Comparison of ENCODE assay signal across 20 cellular contexts in the genomic region with DNA sequence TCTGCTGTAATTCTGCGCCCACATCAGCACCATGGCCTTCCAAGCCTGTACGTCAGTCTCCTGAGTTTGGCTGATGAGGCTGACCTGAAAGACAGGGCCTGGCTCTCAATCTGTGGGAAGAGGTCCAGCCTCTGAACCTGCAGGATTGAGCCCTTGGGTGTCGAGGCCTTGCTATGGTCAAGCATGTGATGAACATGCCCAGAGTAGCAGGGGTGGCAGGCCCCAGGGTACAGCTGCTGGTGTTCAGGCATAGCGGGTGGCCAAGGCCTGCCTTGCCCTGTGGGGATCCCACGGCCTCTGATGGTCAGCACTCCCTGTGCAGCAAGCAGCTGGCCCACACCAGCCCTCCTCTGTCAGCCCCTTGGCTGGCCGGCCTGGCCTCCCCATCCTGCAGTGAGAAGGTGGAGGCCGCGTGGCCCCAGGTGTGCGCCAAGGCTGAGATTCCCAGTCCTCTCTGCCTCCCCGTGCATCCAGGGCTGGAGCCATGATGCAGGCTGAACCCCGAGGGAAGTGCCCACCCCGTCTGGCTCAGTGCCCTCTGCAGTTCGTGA.
DNase-seq lines count a peak whose midpoint lies in the region; ATAC-seq and TF ChIP-seq lines count a peak whose summit lies in the region.
"Had no signal": no experiment of that assay in that cellular context is flagged by ENCODE, and none has a peak within 500 bp of the region (broad histone marks: within the 10 kb centered on the region; RNA-seq: fewer than 3 reads in every experiment).

No MANE protein-coding gene starts in this region.

- H3K27me3 Mint-ChIP-seq in activated naive CD8-positive, alpha-beta T cell treated with anti-CD3 and anti-CD28 coated beads, Interleukin-2, amount 10 ng/mL, durations not matched to agents 7 days and 5 days: no peaks in the 10 kb centered on the region
- H3K27me3 Mint-ChIP-seq in activated naive CD8-positive, alpha-beta T cell treated with anti-CD3 and anti-CD28 coated beads for 36 hours: no peaks in the 10 kb centered on the region
- no peaks in the 10 kb centered on the region; the same call in 1 of the 2 replicates for H3K27me3 Mint-ChIP-seq in H9 (ENCODE audit: low read depth)
- H3K27me3 Mint-ChIP-seq: CD4-positive, alpha-beta T cell had no signal

- no peak for TF ChIP-seq CTCF in H9 (conservative IDR thresholded peaks at IDR 0.05)
- no peak for TF ChIP-seq CTCF in osteoblast (IDR thresholded peaks at IDR 0.05; ENCODE audit: extremely low read depth, low read depth, low read length)
- no peak for TF ChIP-seq CTCF in upper lobe of left lung (IDR thresholded peaks at IDR 0.05)
- no peak for TF ChIP-seq CTCF in PC-3 (conservative IDR thresholded peaks at IDR 0.05; ENCODE audit: low read depth, low read length)

- H3K36me3 ChIP-seq in osteoblast (ENCODE audit: insufficient read depth, low read length): no peaks in the 10 kb centered on the region
- no peaks in the 10 kb centered on the region for H3K36me3 ChIP-seq in upper lobe of left lung
- H3K36me3 ChIP-seq in PC-3 (ENCODE audit: low read depth, low read length): no peaks in the 10 kb centered on the region

- H3K36me3 Mint-ChIP-seq in activated naive CD8-positive, alpha-beta T cell treated with anti-CD3 and anti-CD28 coated beads, Interleukin-2, amount 10 ng/mL, durations not matched to agents 7 days and 5 days: no peaks in the 10 kb centered on the region
- H3K36me3 Mint-ChIP-seq in activated naive CD8-positive, alpha-beta T cell treated with anti-CD3 and anti-CD28 coated beads for 36 hours: no peaks in the 10 kb centered on the region
- H3K36me3 Mint-ChIP-seq in H9 (ENCODE audit: insufficient read depth in 1 of 3, low read depth in 3 of 3): peaks cover 0 to 3% (median 0%) of the 10 kb centered on the region in 3 experiments; a peak in 1 of 7 replicates

- H3K14ac ChIP-seq in H9 (ENCODE audit: insufficient read depth, low read length): peak overlapping the region; percentile 40

- DNase-seq in activated naive CD8-positive, alpha-beta T cell treated with anti-CD3 and anti-CD28 coated beads, Interleukin-2, amount 10 ng/mL, durations not matched to agents 7 days and 5 days: peak; percentile 19
- no peak for DNase-seq in activated naive CD8-positive, alpha-beta T cell treated with anti-CD3 and anti-CD28 coated beads for 36 hours
- no peak for DNase-seq in H9
- peak; percentile 77 for DNase-seq in osteoblast (ENCODE audit: insufficient read length, low spot score, missing footprints)
- peak; percentile 16 to 72 for DNase-seq in upper lobe of left lung
- no peak for DNase-seq in PC-3
- DNase-seq: ACHN; GF-D8; GOT3; KBM-7; NCI-H1417 treated with DMSO at 0.1 percent for 48 hours; NCI-H2029 treated with DMSO at 0.1 percent for 48 hours; NCI-H2171 treated with DMSO at 0.1 percent for 48 hours; NCI-H446 treated with DMSO at 0.1 percent for 48 hours; NK-92 treated with Interleukin-12 subunit alpha and Interleukin-12 subunit beta, amount 100 ng/mL, for 24 hours; PC-9 had no signal

- no peak overlapping the region for H3K18ac ChIP-seq in H9 (ENCODE audit: insufficient read length, low read depth, low read length)

- no peak overlapping the region for H2BK15ac ChIP-seq in H9 (ENCODE audit: low read depth, low read length)

- no peaks in the 10 kb centered on the region for H3K79me1 ChIP-seq in H9 (ENCODE audit: insufficient read depth, low read depth, low read length, poor library complexity, severe bottlenecking)

- BruUV-seq in PC-3 (replicated peaks; lab: Mats Ljungman, UMichigan): no TSS peak

- H4K8ac ChIP-seq in H9 (replicated peaks; ENCODE audit: insufficient read length, low read depth, low read length): no peak overlapping the region

- no CpG with 5 or more reads among the region's 13 CpGs for WGBS in H9 (ENCODE audit: extremely low coverage, insufficient read length, low lambda C conversion rate)
- WGBS in upper lobe of left lung, 2 donors: 87 to 88% methylated on average over 9 to 13 of the region's 13 CpGs

- no peak overlapping the region for H2BK20ac ChIP-seq in H9 (ENCODE audit: low read depth, low read length, poor library complexity, severe bottlenecking)

- H3K27me3 ChIP-seq in H9 (ENCODE audit: insufficient read depth, low read length) (no peaks in the 10 kb centered on the region), osteoblast (ENCODE audit: insufficient read depth, low read length) (no peaks in the 10 kb centered on the region), upper lobe of left lung (no peaks in the 10 kb centered on the region), PC-3 (ENCODE audit: low read length) (peaks cover 38% of the 10 kb centered on the region)

- TF ChIP-seq EP300 in upper lobe of left lung (IDR thresholded peaks at IDR 0.05): no peak

- H3K4me1 Mint-ChIP-seq in activated naive CD8-positive, alpha-beta T cell treated with anti-CD3 and anti-CD28 coated beads, Interleukin-2, amount 10 ng/mL, durations not matched to agents 7 days and 5 days: no peaks in the 10 kb centered on the region
- H3K4me1 Mint-ChIP-seq in activated naive CD8-positive, alpha-beta T cell treated with anti-CD3 and anti-CD28 coated beads for 36 hours: no peaks in the 10 kb centered on the region
- peaks cover 3 to 15% of the 10 kb centered on the region in 2 experiments for H3K4me1 Mint-ChIP-seq in H9

- H3K56ac ChIP-seq in H9 (ENCODE audit: insufficient read length, low read depth, low read length): no peak overlapping the region

- H3K23ac ChIP-seq in H9 (ENCODE audit: insufficient read length, low read depth, low read length): no peak overlapping the region

- H3K27ac ChIP-seq in H9 (ENCODE audit: insufficient read length, low read depth, low read length) (no peak overlapping the region), osteoblast (ENCODE audit: low read depth, low read length) (no peak overlapping the region), upper lobe of left lung (no peak overlapping the region), PC-3 (ENCODE audit: low read length) (no peak overlapping the region)
- H3K27ac ChIP-seq: PC-9, SK-N-MC had no signal

- H3K4me2 ChIP-seq in H9 (ENCODE audit: insufficient read depth, insufficient read length, low read length) (no peak overlapping the region), osteoblast (ENCODE audit: insufficient read depth, low read length) (no peak overlapping the region), PC-3 (ENCODE audit: low read length) (no peak overlapping the region)
- H3K4me2 ChIP-seq: PC-9 had no signal

- H3K27ac Mint-ChIP-seq in activated naive CD8-positive, alpha-beta T cell treated with anti-CD3 and anti-CD28 coated beads, Interleukin-2, amount 10 ng/mL, durations not matched to agents 7 days and 5 days: no peak overlapping the region
- no peak overlapping the region for H3K27ac Mint-ChIP-seq in activated naive CD8-positive, alpha-beta T cell treated with anti-CD3 and anti-CD28 coated beads for 36 hours
- no peak overlapping the region for H3K27ac Mint-ChIP-seq in H9
- H3K27ac Mint-ChIP-seq: CD4-positive, alpha-beta T cell had no signal

- H3F3A ChIP-seq in PC-3 (ENCODE audit: low read length, unreplicated experiment): no peaks in the 10 kb centered on the region

- H3K4me3 Mint-ChIP-seq in activated naive CD8-positive, alpha-beta T cell treated with anti-CD3 and anti-CD28 coated beads, Interleukin-2, amount 10 ng/mL, durations not matched to agents 7 days and 5 days: no peak overlapping the region
- no peak overlapping the region for H3K4me3 Mint-ChIP-seq in activated naive CD8-positive, alpha-beta T cell treated with anti-CD3 and anti-CD28 coated beads for 36 hours
- H3K4me3 Mint-ChIP-seq in H9: no peak overlapping the region
- H3K4me3 Mint-ChIP-seq: CD4-positive, alpha-beta T cell had no signal

- no peak overlapping the region for H2AK5ac ChIP-seq in H9 (ENCODE audit: insufficient read length, low read length)

- H3K9me3 Mint-ChIP-seq in activated naive CD8-positive, alpha-beta T cell treated with anti-CD3 and anti-CD28 coated beads, Interleukin-2, amount 10 ng/mL, durations not matched to agents 7 days and 5 days: peaks cover 4% of the 10 kb centered on the region
- H3K9me3 Mint-ChIP-seq in activated naive CD8-positive, alpha-beta T cell treated with anti-CD3 and anti-CD28 coated beads for 36 hours: no peaks in the 10 kb centered on the region
- H3K9me3 Mint-ChIP-seq in H9: peaks cover 3 to 4% of the 10 kb centered on the region in 2 experiments; a peak in 3 of 5 replicates
- H3K9me3 Mint-ChIP-seq: CD4-positive, alpha-beta T cell had no signal

- ATAC-seq in activated naive CD8-positive, alpha-beta T cell treated with anti-CD3 and anti-CD28 coated beads, Interleukin-2, amount 10 ng/mL, durations not matched to agents 7 days and 5 days (ENCODE audit: low read depth): no peak
- ATAC-seq in upper lobe of left lung (ENCODE audit: low FRiP score in 2 of 2): no peak
- no peak for ATAC-seq in GM21515 (IDR thresholded peaks at IDR 0.05; ENCODE audit: unreplicated experiment)
- ATAC-seq in GM18858 (IDR thresholded peaks at IDR 0.05; ENCODE audit: unreplicated experiment): no peak
- no peak for ATAC-seq in PC-3

- no peak overlapping the region for H2BK5ac ChIP-seq in H9 (ENCODE audit: insufficient read length, low read length)

- no peak overlapping the region for H3K4ac ChIP-seq in H9 (ENCODE audit: low read depth, low read length)

- H3K79me2 ChIP-seq in H9 (ENCODE audit: insufficient read depth, low read length): no peaks in the 10 kb centered on the region
- no peaks in the 10 kb centered on the region for H3K79me2 ChIP-seq in osteoblast (ENCODE audit: insufficient read depth, low read length)
- H3K79me2 ChIP-seq in PC-3 (ENCODE audit: low read length): no peaks in the 10 kb centered on the region

- H3K9ac ChIP-seq in H9 (ENCODE audit: extremely low read depth, insufficient read length, low read length) (no peak overlapping the region), PC-3 (ENCODE audit: low read length) (no peak overlapping the region)

- H3K4me1 ChIP-seq in H9 (ENCODE audit: insufficient read depth, low read length): no peaks in the 10 kb centered on the region
- H3K4me1 ChIP-seq in osteoblast (ENCODE audit: insufficient read depth, low read length): no peaks in the 10 kb centered on the region
- no peaks in the 10 kb centered on the region for H3K4me1 ChIP-seq in upper lobe of left lung
- H3K4me1 ChIP-seq in PC-3 (ENCODE audit: insufficient read depth, low read length): no peaks in the 10 kb centered on the region

- H3K9me3 ChIP-seq in H9 (ENCODE audit: control insufficient read depth, low read depth, low read length): no peaks in the 10 kb centered on the region
- H3K9me3 ChIP-seq in osteoblast (ENCODE audit: low read depth, low read length): no peaks in the 10 kb centered on the region
- no peaks in the 10 kb centered on the region for H3K9me3 ChIP-seq in upper lobe of left lung
- no peaks in the 10 kb centered on the region for H3K9me3 ChIP-seq in PC-3 (ENCODE audit: low read length)

- CTCF ChIA-PET in PC-3 (lab: Charles Lee): no interaction called here

- no peak overlapping the region for H2BK12ac ChIP-seq in H9 (ENCODE audit: insufficient read length, low read depth, low read length)

- H2BK120ac ChIP-seq in H9 (ENCODE audit: low read depth, low read length, poor library complexity, severe bottlenecking): no peak overlapping the region

- H4K20me1 ChIP-seq in H9 (ENCODE audit: control insufficient read depth, insufficient read depth, insufficient read length) (no peaks in the 10 kb centered on the region), osteoblast (ENCODE audit: insufficient read depth, low read length) (no peaks in the 10 kb centered on the region), PC-3 (ENCODE audit: low read length) (no peaks in the 10 kb centered on the region)

- no peak overlapping the region for H3K4me3 ChIP-seq in osteoblast (ENCODE audit: insufficient read depth, low read length)
- no peak overlapping the region for H3K4me3 ChIP-seq in upper lobe of left lung
- H3K4me3 ChIP-seq in PC-3 (ENCODE audit: low read length): no peak overlapping the region
- H3K4me3 ChIP-seq: PC-9, SK-N-MC had no signal

- POLR2A ChIA-PET in activated naive CD8-positive, alpha-beta T cell treated with anti-CD3 and anti-CD28 coated beads, Interleukin-2, amount 10 ng/mL, durations not matched to agents 7 days and 5 days (lab: Charles Lee): no interaction called here
- POLR2A ChIA-PET in PC-3 (lab: Charles Lee; ENCODE audit: unreplicated experiment): no interaction called here

- H2AFZ ChIP-seq in H9 (ENCODE audit: low read length) (no peak overlapping the region), osteoblast (ENCODE audit: low read length) (no peak overlapping the region), PC-3 (ENCODE audit: low read length) (no peak overlapping the region)
- H2AFZ ChIP-seq: PC-9 had no signal

- no peak overlapping the region for H3T11ph ChIP-seq in H9 (ENCODE audit: low read length)

- H4K91ac ChIP-seq in H9 (ENCODE audit: insufficient read length, low read depth, low read length): no peak overlapping the region

- H3K9me2 ChIP-seq in PC-3 (replicated peaks; ENCODE audit: low read length): no peaks in the 10 kb centered on the region

- intact Hi-C loops in PC-3 (cut with micrococcal nuclease): no loop called here

- H4K5ac ChIP-seq in H9 (ENCODE audit: insufficient read length, low read depth, low read length): no peak overlapping the region

- no peak for TF ChIP-seq POLR2A in upper lobe of left lung (IDR thresholded peaks at IDR 0.05)

- no peaks in the 10 kb centered on the region for H3K23me2 ChIP-seq in H9 (ENCODE audit: insufficient read length, low read depth, low read length, poor library complexity, severe bottlenecking)

Comparison
In these comparisons a context has a peak if more than half of its experiments do, and no peak if none do; other contexts are left out.
1. DNase-seq: peak in activated naive CD8-positive, alpha-beta T cell treated with anti-CD3 and anti-CD28 coated beads, Interleukin-2, amount 10 ng/mL, durations not matched to agents 7 days and 5 days (single experiment), osteoblast (single experiment) and upper lobe of left lung (2 of 2); none in activated naive CD8-positive, alpha-beta T cell treated with anti-CD3 and anti-CD28 coated beads for 36 hours (single experiment), H9 (single experiment) and PC-3 (single experiment).